ENCODE assay signal across 27 cellular contexts in the genomic region with DNA sequence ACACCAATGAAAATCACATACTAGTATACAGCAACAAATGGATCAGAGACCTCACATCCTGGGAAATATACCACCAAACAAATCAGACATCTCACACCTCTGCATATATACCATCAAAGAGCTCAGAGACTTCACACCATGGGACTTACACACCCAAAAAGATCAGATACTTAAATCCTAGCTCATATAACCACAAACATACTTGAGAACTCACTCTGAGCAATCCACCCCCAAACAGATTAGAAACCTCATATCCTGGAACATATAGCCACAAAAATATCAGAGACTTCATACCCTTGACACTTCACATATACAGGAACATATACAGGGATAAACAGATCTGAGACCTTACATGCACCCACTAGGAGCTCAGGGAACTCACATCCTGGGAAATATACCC. TPM values are rescaled to one million over a fixed set of nuclear protein-coding genes. Genes with fewer than 3 reads are reported as not detected.
"Had no signal": no experiment of that assay in that cellular context is flagged by ENCODE, and none has a peak within 500 bp of the region (broad histone marks: within the 10 kb centered on the region; RNA-seq: fewer than 3 reads in every experiment).

No MANE protein-coding gene starts in this region.

- H3K9me3 Mint-ChIP-seq: dendritic cell treated with granulocyte-macrophage colony-stimulating factor and Interleukin-4, amounts not matched to agents 40 ng/mL and 50 ng/mL, for 4 days had no signal

- H3K27me3 Mint-ChIP-seq: activated CD8-positive, alpha-beta memory T cell treated with anti-CD3 and anti-CD28 coated beads, Interleukin-2, amount 10 ng/mL, durations not matched to agents 7 days and 5 days; activated naive CD8-positive, alpha-beta T cell treated with anti-CD3 and anti-CD28 coated beads, Interleukin-2, amount 50 U/mL, for 24 hours; dendritic cell treated with granulocyte-macrophage colony-stimulating factor and Interleukin-4, amounts not matched to agents 40 ng/mL and 50 ng/mL, for 4 days; naive thymus-derived CD4-positive, alpha-beta T cell; stimulated activated naive CD8-positive, alpha-beta T cell treated with anti-CD3 and anti-CD28 coated beads, Interleukin-15, Interleukin-2, amounts not matched to agents 100 ng/mL and 50 ng/mL, for 24 hours had no signal

- ATAC-seq: activated CD8-positive, alpha-beta memory T cell treated with anti-CD3 and anti-CD28 coated beads, Interleukin-2, amount 10 ng/mL, durations not matched to agents 7 days and 5 days; activated naive CD8-positive, alpha-beta T cell treated with anti-CD3 and anti-CD28 coated beads, Interleukin-2, amount 50 U/mL, for 24 hours; body of pancreas; foreskin keratinocyte; left lung; naive thymus-derived CD4-positive, alpha-beta T cell had no signal

- H3K4me3 Mint-ChIP-seq: activated CD8-positive, alpha-beta memory T cell treated with anti-CD3 and anti-CD28 coated beads, Interleukin-2, amount 10 ng/mL, durations not matched to agents 7 days and 5 days; activated naive CD4-positive, alpha-beta T cell treated with anti-CD3 and anti-CD28 coated beads for 36 hours; activated naive CD8-positive, alpha-beta T cell treated with anti-CD3 and anti-CD28 coated beads, Interleukin-2, amount 50 U/mL, for 24 hours; dendritic cell treated with granulocyte-macrophage colony-stimulating factor and Interleukin-4, amounts not matched to agents 40 ng/mL and 50 ng/mL, for 4 days; stimulated activated naive CD8-positive, alpha-beta T cell treated with anti-CD3 and anti-CD28 coated beads, Interleukin-15, Interleukin-2, amounts not matched to agents 100 ng/mL and 50 ng/mL, for 24 hours had no signal

- H3K27ac ChIP-seq: body of pancreas, cardiac muscle cell, foreskin keratinocyte, hepatocyte, left lung, prostate gland, SK-N-MC, tibial nerve had no signal

- H3K4me3 ChIP-seq: body of pancreas, cardiac muscle cell, hepatocyte, left lung, lung, prostate gland, SK-N-MC, tibial nerve had no signal

- H3K27ac Mint-ChIP-seq: activated naive CD4-positive, alpha-beta T cell treated with anti-CD3 and anti-CD28 coated beads for 36 hours; activated naive CD8-positive, alpha-beta T cell treated with anti-CD3 and anti-CD28 coated beads, Interleukin-2, amount 50 U/mL, for 24 hours; dendritic cell treated with granulocyte-macrophage colony-stimulating factor and Interleukin-4, amounts not matched to agents 40 ng/mL and 50 ng/mL, for 4 days; stimulated activated naive CD8-positive, alpha-beta T cell treated with anti-CD3 and anti-CD28 coated beads, Interleukin-15, Interleukin-2, amounts not matched to agents 100 ng/mL and 50 ng/mL, for 24 hours had no signal

- H3K9me3 ChIP-seq: body of pancreas, left lung, prostate gland, tibial nerve had no signal

- DNase-seq: activated CD4-positive, alpha-beta T cell treated with anti-CD3 and anti-CD28 coated beads for 1 hour; activated CD4-positive, alpha-beta T cell treated with anti-CD3 and anti-CD28 coated beads, Interleukin-2, amount 50 U/mL, for 4 hours; activated CD8-positive, alpha-beta memory T cell treated with anti-CD3 and anti-CD28 coated beads, Interleukin-2, amount 10 ng/mL, durations not matched to agents 7 days and 5 days; activated effector memory CD4-positive, alpha-beta T cell treated with Interleukin-2 at 50 U/mL for 16 hours; activated naive CD4-positive, alpha-beta T cell treated with anti-CD3 and anti-CD28 coated beads for 36 hours; activated naive CD8-positive, alpha-beta T cell treated with anti-CD3 and anti-CD28 coated beads, Interleukin-2, amount 50 U/mL, for 24 hours; activated T-cell treated with anti-CD3 and anti-CD28 coated beads, Interleukin-2, amount 50 U/mL, for 1 hour; body of pancreas; effector CD8-positive, alpha-beta T cell; foreskin keratinocyte; kidney glomerular epithelial cell; left lung; naive thymus-derived CD4-positive, alpha-beta T cell; stimulated activated CD4-positive, alpha-beta T cell treated with anti-CD3 and anti-CD28 coated beads, Interleukin-4, amount 100 ng/mL, for 1 hour; SW 1271 had no signal

- H3K36me3 ChIP-seq: cardiac muscle cell, left lung, prostate gland, tibial nerve had no signal

- H3K27me3 ChIP-seq: body of pancreas, cardiac muscle cell, foreskin keratinocyte, hepatocyte, left lung, tibial nerve had no signal

- H3K4me1 ChIP-seq: body of pancreas, foreskin keratinocyte, left lung, prostate gland, tibial nerve had no signal

RNA-seq across cellular contexts. Expression of gene GLOD5, which starts 32.9 kb away (rescaled TPM):
- total RNA-seq: activated CD8-positive, alpha-beta memory T cell treated with anti-CD3 and anti-CD28 coated beads, Interleukin-2, amount 10 ng/mL, durations not matched to agents 7 days and 5 days; activated naive CD4-positive, alpha-beta T cell treated with anti-CD3 and anti-CD28 coated beads for 36 hours; body of pancreas; cardiac muscle cell; foreskin keratinocyte; mesenteric fat pad; naive thymus-derived CD4-positive, alpha-beta T cell; osteocyte; T-helper 2 cell treated with Interferon-gamma antibody and Interleukin-4, amounts not matched to agents 100 ng/mL and 5 ng/mL, for 36 hours; tibial nerve; urinary bladder had no signal
- polyA plus RNA-seq: cardiac muscle cell; foreskin keratinocyte; hepatocyte; naive thymus-derived CD4-positive, alpha-beta T cell; urinary bladder had no signal

RNA-seq across cellular contexts. Expression of gene WAS, which starts 45.1 kb away (rescaled TPM):
- total RNA-seq: hepatocyte had no signal

RNA-seq across cellular contexts. Expression of gene GATA1, which starts 57.7 kb away (rescaled TPM):
- total RNA-seq: activated CD8-positive, alpha-beta memory T cell treated with anti-CD3 and anti-CD28 coated beads, Interleukin-2, amount 10 ng/mL, durations not matched to agents 7 days and 5 days; activated naive CD4-positive, alpha-beta T cell treated with anti-CD3 and anti-CD28 coated beads for 36 hours; body of pancreas; cardiac muscle cell; foreskin keratinocyte; hepatocyte; mesenteric fat pad; osteocyte; prostate gland; T-helper 2 cell treated with Interferon-gamma antibody and Interleukin-4, amounts not matched to agents 100 ng/mL and 5 ng/mL, for 36 hours; urinary bladder had no signal
- polyA plus RNA-seq: foreskin keratinocyte; hepatocyte; naive thymus-derived CD4-positive, alpha-beta T cell had no signal
